9 cellular contexts compared by ENCODE assay signal in the genomic region with DNA sequence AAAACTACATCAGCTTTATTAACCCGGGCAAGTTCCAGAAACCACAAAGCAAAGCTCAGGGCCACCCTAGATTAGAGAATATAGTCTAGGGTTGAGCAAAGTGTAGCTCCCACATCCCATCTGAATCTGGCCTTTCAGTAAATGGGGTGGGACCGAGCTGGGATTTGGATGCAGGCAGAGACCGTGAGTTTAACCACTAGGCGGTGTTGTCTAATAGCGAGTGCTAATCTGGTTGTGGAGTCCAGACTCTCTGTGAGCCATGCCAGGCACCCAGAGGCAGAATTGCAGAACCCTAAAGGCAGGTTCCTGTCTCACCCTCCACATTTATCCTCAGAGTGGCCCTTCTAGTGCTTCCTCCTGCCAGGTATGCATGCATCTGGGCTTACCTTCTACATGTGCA.
DNase-seq lines count a peak whose midpoint lies in the region; ATAC-seq and TF ChIP-seq lines count a peak whose summit lies in the region.
"Had no signal": no experiment of that assay in that cellular context is flagged by ENCODE, and none has a peak within 500 bp of the region (broad histone marks: within the 10 kb centered on the region; RNA-seq: fewer than 3 reads in every experiment).

No MANE protein-coding gene starts in this region.

- H3K9me2 ChIP-seq in hepatocyte (replicated peaks; ENCODE audit: insufficient read depth): no peaks in the 10 kb centered on the region

- H3K4me3 ChIP-seq in Panc1 (ENCODE audit: low read depth in 2 of 2, low read length in 2 of 2): no peak overlapping the region
- no peak overlapping the region for H3K4me3 ChIP-seq in hepatocyte
- H3K4me3 ChIP-seq in gastroesophageal sphincter: no peak overlapping the region
- H3K4me3 ChIP-seq: SK-N-MC had no signal

- DNase-seq in GM10266 (ENCODE audit: extremely low spot score) (peak; percentile 27), Panc1 (ENCODE audit: low read depth, low spot score) (peak; percentile 7), hepatocyte (ENCODE audit: low spot score) (peak; percentile 74), ureter (ENCODE audit: low spot score) (no peak)

- H3K36me3 ChIP-seq in Panc1 (ENCODE audit: control insufficient read depth, insufficient read depth, low read length) (no peaks in the 10 kb centered on the region), hepatocyte (replicated peaks; ENCODE audit: insufficient read depth, low read depth) (no peaks in the 10 kb centered on the region), gastroesophageal sphincter (no peaks in the 10 kb centered on the region)

- peak; percentile 43 for TF ChIP-seq CTCF in GM10266 (IDR thresholded peaks at IDR 0.05; ENCODE audit: control insufficient read depth, insufficient read depth, low read depth, missing control alignments)
- TF ChIP-seq CTCF in Panc1 (IDR thresholded peaks at IDR 0.05): peak; percentile 75
- peak; percentile 57 for TF ChIP-seq CTCF in hepatocyte (IDR thresholded peaks at IDR 0.05; ENCODE audit: poor library complexity)
- no peak for TF ChIP-seq CTCF in gastroesophageal sphincter (IDR thresholded peaks at IDR 0.05)

- H3K79me2 ChIP-seq in hepatocyte: no peaks in the 10 kb centered on the region

- no peaks in the 10 kb centered on the region for H3K4me1 ChIP-seq in Panc1 (ENCODE audit: control insufficient read depth, insufficient read depth, low read length)
- H3K4me1 ChIP-seq in hepatocyte (ENCODE audit: insufficient read depth): no peaks in the 10 kb centered on the region
- H3K4me1 ChIP-seq in gastroesophageal sphincter: no peaks in the 10 kb centered on the region

- 39% methylated on average over 5 of the region's 5 CpGs for WGBS in hepatocyte (ENCODE audit: low lambda C conversion rate, missing lambda C conversion rate)
- 31 to 50% methylated on average over 2 to 3 of the region's 5 CpGs for WGBS in gastroesophageal sphincter (ENCODE audit: low coverage in 1 of 2), 2 donors

- no peak for TF ChIP-seq POLR2A in gastroesophageal sphincter (IDR thresholded peaks at IDR 0.05)

- in situ Hi-C loops in Panc1 (cut with HindIII; ENCODE audit: low pct_unique_long_range_greater_than_20kb, low sequenced_read_pairs): no loop called here

- no peaks in the 10 kb centered on the region for H4K20me1 ChIP-seq in hepatocyte (ENCODE audit: insufficient read depth, poor library complexity, severe bottlenecking)

- H3K27ac ChIP-seq in Panc1 (ENCODE audit: low read length) (no peak overlapping the region), hepatocyte (no peak overlapping the region), gastroesophageal sphincter (no peak overlapping the region)
- H3K27ac ChIP-seq: SK-N-MC had no signal

- H3K9me3 ChIP-seq in Panc1 (ENCODE audit: control insufficient read depth, insufficient read depth, low read depth, low read length) (no peaks in the 10 kb centered on the region), hepatocyte (ENCODE audit: low read depth) (no peaks in the 10 kb centered on the region), gastroesophageal sphincter (no peaks in the 10 kb centered on the region)

- intact Hi-C loops in Panc1 (cut with micrococcal nuclease; ENCODE audit: unreplicated experiment): no loop called here

- CTCF ChIA-PET in Panc1 (lab: Charles Lee): interaction anchor here (0.6 kb wide), 1 partner anchor 275 kb away, joined by 3 read pairs; no protein-coding TSS in a partner anchor

- H3K4me2 ChIP-seq in hepatocyte: no peak overlapping the region

- POLR2A ChIA-PET in Panc1 (lab: Charles Lee): no interaction called here

- TF ChIP-seq EP300 in gastroesophageal sphincter (IDR thresholded peaks at IDR 0.05): no peak

- ATAC-seq in HG02642 (IDR thresholded peaks at IDR 0.05; ENCODE audit: poor library complexity, unreplicated experiment): peak; percentile 68
- ATAC-seq in Panc1: peak; percentile 80; the same call in 1 of the 2 replicates
- ATAC-seq in HG02623 (IDR thresholded peaks at IDR 0.05; ENCODE audit: unreplicated experiment): no peak
- ATAC-seq in gastroesophageal sphincter: no peak
- no peak for ATAC-seq in GM21717 (IDR thresholded peaks at IDR 0.05; ENCODE audit: unreplicated experiment)

- no TSS peak for BruUV-seq in Panc1 (replicated peaks; lab: Mats Ljungman, UMichigan)

- no peaks in the 10 kb centered on the region; the same call in 1 of the 2 replicates for H3K27me3 ChIP-seq in Panc1 (ENCODE audit: control insufficient read depth, insufficient read depth, low read length)
- no peaks in the 10 kb centered on the region for H3K27me3 ChIP-seq in hepatocyte
- H3K27me3 ChIP-seq in gastroesophageal sphincter: no peaks in the 10 kb centered on the region

- no peak overlapping the region for H2AFZ ChIP-seq in hepatocyte

Comparison
In these comparisons a context has a peak if more than half of its experiments do, and no peak if none do; other contexts are left out.
1. CTCF ChIP-seq: peak in GM10266 (single experiment), Panc1 (single experiment) and hepatocyte (single experiment); none in gastroesophageal sphincter (0 of 4).
2. ATAC-seq: peak in HG02642 (single experiment) and Panc1 (single experiment); none in HG02623 (single experiment), gastroesophageal sphincter (single experiment) and GM21717 (single experiment).